Comparison of ENCODE assay signal across 28 cellular contexts in genomic region chr10:23330953-23331352, GRCh38. TPM values are rescaled to one million over a fixed set of nuclear protein-coding genes. Genes with fewer than 3 reads are reported as not detected.
"Had no signal": no experiment of that assay in that cellular context is flagged by ENCODE, and none has a peak within 500 bp of the region (broad histone marks: within the 10 kb centered on the region; RNA-seq: fewer than 3 reads in every experiment).

No MANE protein-coding gene starts in this region.

- H3K9ac ChIP-seq: KMS-11 had no signal

- H3K36me3 ChIP-seq: adrenal gland, colonic mucosa, SJCRH30 had no signal

- ATAC-seq: Right ventricle myocardium inferior, T-helper 17 cell had no signal

- H3K27ac ChIP-seq: adrenal gland, colonic mucosa, KMS-11, SJCRH30 had no signal

- H3K9me3 ChIP-seq: adrenal gland, colonic mucosa, SJCRH30, SK-N-SH had no signal

- H3K4me3 ChIP-seq: adrenal gland, colonic mucosa, SJCRH30 had no signal

- H3K4me2 ChIP-seq: KMS-11 had no signal

- H3K4me3 Mint-ChIP-seq: T-helper 17 cell had no signal

- DNase-seq: activated CD4-positive, alpha-beta T cell treated with anti-CD3 and anti-CD28 coated beads, Interleukin-2, amount 50 U/mL, for 48 hours; activated CD4-positive, CD25-positive, alpha-beta regulatory T cell; activated gamma-delta T cell; activated naive CD4-positive, alpha-beta T cell treated with anti-CD3 and anti-CD28 coated beads, Interleukin-2, amount 50 U/mL, for 16 hours; activated T-cell treated with anti-CD3 and anti-CD28 coated beads for 4 hours; adrenal gland; anterior cingulate cortex; caudate nucleus; colonic mucosa; MM.1S; NCI-H1105; NCI-H1436; NCI-H1694 treated with DMSO at 0.1 percent for 48 hours; NCI-H2029 treated with DMSO at 0.1 percent for 48 hours; NCI-H345; NCI-H510A; NCI-H526 treated with DMSO at 0.1 percent for 48 hours; NCI-H82; RPMI8226; SJCRH30; SK-N-SH; SW 1271; T-helper 17 cell; T-helper 9 cell had no signal

- H3K4me1 Mint-ChIP-seq: T-helper 17 cell had no signal

- H3K27me3 ChIP-seq: adrenal gland, colonic mucosa, SJCRH30 had no signal

- FAIRE-seq: TTC549 had no signal

- H3K4me1 ChIP-seq: adrenal gland, colonic mucosa, SJCRH30 had no signal

RNA-seq across cellular contexts. Expression of gene C10orf67, which starts 13.6 kb away (rescaled TPM):
- total RNA-seq: colonic mucosa, OCI-LY7 had no signal
